In the genomic region with DNA sequence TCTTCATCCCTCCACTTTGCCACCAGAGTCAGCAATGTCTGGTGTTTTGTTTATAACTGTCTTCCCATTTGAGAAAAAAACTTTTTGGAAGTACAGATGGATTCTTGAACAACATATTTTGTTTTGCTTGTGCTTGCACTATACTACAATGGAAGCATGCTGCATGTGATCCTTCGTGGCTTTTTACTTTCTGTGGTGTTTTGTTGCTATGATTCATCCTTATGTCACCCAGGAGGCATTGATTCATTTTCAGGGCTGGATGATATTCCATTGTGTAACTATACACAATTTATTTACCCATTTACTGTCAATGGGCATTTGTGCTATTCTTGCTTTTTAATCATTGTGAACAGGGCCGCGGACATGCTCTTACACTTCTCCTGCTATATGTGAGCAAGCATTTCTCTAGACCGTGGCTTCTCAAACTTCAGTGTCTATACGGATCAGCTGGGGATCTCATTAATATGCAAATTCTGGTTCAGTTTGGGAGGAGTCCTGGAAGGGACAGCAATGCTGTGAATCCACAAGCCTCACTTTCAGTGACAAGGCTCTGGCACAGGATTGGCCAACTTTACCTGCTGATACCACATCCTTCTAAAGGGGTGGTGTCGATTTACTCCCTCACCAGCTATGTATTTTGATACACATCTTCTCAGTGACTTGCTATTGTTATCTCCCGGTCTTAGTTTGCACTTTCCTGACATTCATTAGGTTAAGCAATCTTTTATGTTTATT, we compare ENCODE assay signal across 15 cellular contexts.
DNase-seq lines count a peak whose midpoint lies in the region; ATAC-seq, FAIRE-seq and TF ChIP-seq lines count a peak whose summit lies in the region.
"Had no signal": no experiment of that assay in that cellular context is flagged by ENCODE, and none has a peak within 500 bp of the region (broad histone marks: within the 10 kb centered on the region; RNA-seq: fewer than 3 reads in every experiment).

No MANE protein-coding gene starts in this region.

- H3K4me3 ChIP-seq in endothelial cell of umbilical vein (replicated peaks in 1 of 3; ENCODE audit: insufficient read depth in 1 of 3, low read depth in 1 of 3, low read length in 3 of 3), result no peak overlapping the region
- no peak overlapping the region for H3K4me3 ChIP-seq in mesendoderm (ENCODE audit: low read length)
- H3K4me3 ChIP-seq: dorsolateral prefrontal cortex, pancreas, SJCRH30, transverse colon had no signal

- DNase-seq in DMS53 (lab: John Stamatoyannopoulos, UW), result peak; percentile 6
- no peak for DNase-seq in DMS53 treated with DMSO at 0.1 percent for 48 hours (lab: John Stamatoyannopoulos, UW; ENCODE audit: unreplicated experiment)
- DNase-seq in NCI-H526 (lab: John Stamatoyannopoulos, UW), result peak; percentile 58 to 76
- DNase-seq in endothelial cell of umbilical vein (ENCODE audit: low read depth, low spot score), result no peak
- peak; percentile 70 for DNase-seq in mesendoderm
- DNase-seq in H4 (ENCODE audit: low spot score), result no peak
- no peak for DNase-seq in central memory CD4-positive, alpha-beta T cell
- DNase-seq: dorsolateral prefrontal cortex, NCI-H748 treated with DMSO at 0.1 percent for 48 hours, pancreas, SJCRH30, transverse colon had no signal

- no peak for ATAC-seq in HG03025 (IDR thresholded peaks at IDR 0.05; ENCODE audit: low FRiP score, unreplicated experiment)
- ATAC-seq: pancreas had no signal

- H3K27me3 ChIP-seq in endothelial cell of umbilical vein (ENCODE audit: control insufficient read depth in 2 of 2, insufficient read depth in 2 of 2, low read length in 2 of 2) (no peaks in the 10 kb centered on the region), mesendoderm (ENCODE audit: insufficient read depth, low read length, poor library complexity) (no peaks in the 10 kb centered on the region)
- H3K27me3 ChIP-seq: dorsolateral prefrontal cortex, pancreas, SJCRH30, transverse colon had no signal

- H2AFZ ChIP-seq in endothelial cell of umbilical vein (ENCODE audit: low read depth, low read length), result no peak overlapping the region

- no TSS peak for BruUV-seq in endothelial cell of umbilical vein (replicated peaks; lab: Mats Ljungman, UMichigan)

- no peak for TF ChIP-seq POLR2A in endothelial cell of umbilical vein (IDR thresholded peaks at IDR 0.05; ENCODE audit: low read depth, low read length)

- H3K9ac ChIP-seq in endothelial cell of umbilical vein (replicated peaks; ENCODE audit: extremely low read depth, insufficient read depth, low read length) (no peak overlapping the region), mesendoderm (ENCODE audit: low read length) (no peak overlapping the region)

- H2BK15ac ChIP-seq in mesendoderm (replicated peaks; ENCODE audit: low read depth), result no peak overlapping the region

- H3K9me1 ChIP-seq in endothelial cell of umbilical vein (replicated peaks; ENCODE audit: control insufficient read depth, extremely low read depth, insufficient read depth, low read length), result no peaks in the 10 kb centered on the region

- H3K36me3 ChIP-seq in endothelial cell of umbilical vein (ENCODE audit: control insufficient read depth in 2 of 2, extremely low read depth in 1 of 2, insufficient read depth in 2 of 2, low read length in 2 of 2) (no peaks in the 10 kb centered on the region), mesendoderm (ENCODE audit: control insufficient read depth, insufficient read depth, low read length) (no peaks in the 10 kb centered on the region)
- H3K36me3 ChIP-seq: pancreas, SJCRH30, transverse colon had no signal

- H3K79me2 ChIP-seq in endothelial cell of umbilical vein (ENCODE audit: control insufficient read depth, insufficient read depth, low read length) (no peaks in the 10 kb centered on the region), mesendoderm (ENCODE audit: control insufficient read depth, insufficient read depth, low read length) (no peaks in the 10 kb centered on the region)

- H3K18ac ChIP-seq in mesendoderm (ENCODE audit: low read length), result no peak overlapping the region

- no peak overlapping the region for H2BK120ac ChIP-seq in mesendoderm (ENCODE audit: low read depth, low read length)

- POLR2A ChIA-PET in endothelial cell of umbilical vein (lab: Charles Lee), result no interaction called here

- no peaks in the 10 kb centered on the region for H3K9me3 ChIP-seq in endothelial cell of umbilical vein (replicated peaks; ENCODE audit: control insufficient read depth, insufficient read depth, low read length)
- H3K9me3 ChIP-seq: pancreas, SJCRH30, transverse colon had no signal

- H3K4me2 ChIP-seq in endothelial cell of umbilical vein (ENCODE audit: insufficient read depth, low read length) (no peak overlapping the region), mesendoderm (ENCODE audit: low read length) (no peak overlapping the region)

- intact Hi-C loops in endothelial cell of umbilical vein (cut with micrococcal nuclease), result no loop called here

- H3K4ac ChIP-seq in mesendoderm (ENCODE audit: low read depth, low read length), result no peak overlapping the region

- dilution Hi-C loops in endothelial cell of umbilical vein (cut with MboI; ENCODE audit: extremely low pct_ligation_motif_present, low sequenced_read_pairs), result no loop called here

- FAIRE-seq in endothelial cell of umbilical vein (lab: Jason Lieb, UNC), result no peak
- FAIRE-seq: D721Med, pancreas had no signal

- H3K27ac ChIP-seq in endothelial cell of umbilical vein (ENCODE audit: insufficient read depth, low read depth, low read length) (no peak overlapping the region), mesendoderm (ENCODE audit: low read depth, low read length) (no peak overlapping the region)
- H3K27ac ChIP-seq: 22Rv1, dorsolateral prefrontal cortex, pancreas, SJCRH30, transverse colon had no signal

- H3K4me1 ChIP-seq in endothelial cell of umbilical vein (ENCODE audit: control insufficient read depth, extremely low read depth, insufficient read depth, low read length), result no peaks in the 10 kb centered on the region
- no peaks in the 10 kb centered on the region for H3K4me1 ChIP-seq in mesendoderm (ENCODE audit: control insufficient read depth, low read depth, low read length)
- H3K4me1 ChIP-seq: pancreas, transverse colon had no signal

- H4K5ac ChIP-seq in mesendoderm (ENCODE audit: low read length), result no peak overlapping the region

- H3K79me1 ChIP-seq in mesendoderm (ENCODE audit: low read length), result no peaks in the 10 kb centered on the region

- WGBS in mesendoderm (ENCODE audit: extremely low coverage, insufficient coverage, low lambda C conversion rate), result no CpG with 5 or more reads among the region's 7 CpGs

- no peak overlapping the region for H2AK5ac ChIP-seq in mesendoderm (ENCODE audit: low read length)

- no peaks in the 10 kb centered on the region for H4K20me1 ChIP-seq in endothelial cell of umbilical vein (replicated peaks; ENCODE audit: control insufficient read depth, extremely low read depth, insufficient read depth, low read length)

- no peak for TF ChIP-seq CTCF in endothelial cell of umbilical vein (IDR thresholded peaks at IDR 0.05; ENCODE audit: extremely low read depth in 1 of 2, insufficient read depth in 1 of 2, low read depth in 1 of 2, low read length in 2 of 2)

- no peak overlapping the region for H3K56ac ChIP-seq in mesendoderm (ENCODE audit: low read length)

- H4K8ac ChIP-seq in mesendoderm (ENCODE audit: low read depth, low read length), result no peak overlapping the region

- no peak overlapping the region for H3K23ac ChIP-seq in mesendoderm (ENCODE audit: low read length)

- CTCF ChIA-PET in endothelial cell of umbilical vein (lab: Charles Lee), result no interaction called here

- H2BK5ac ChIP-seq in mesendoderm (ENCODE audit: low read length), result no peak overlapping the region

TF ChIP-seq in endothelial cell of umbilical vein, 7 proteins besides CTCF, POLR2A, EP300 and RAD21:
- TF ChIP-seq JUN (IDR thresholded peaks at IDR 0.05; ENCODE audit: borderline replicate concordance, insufficient read depth, insufficient read length, low read depth) (peak; percentile 10), FOS (IDR thresholded peaks at IDR 0.05; ENCODE audit: borderline replicate concordance, insufficient read depth, low read length) (peak; percentile 74)
- TF ChIP-seq, protein P1, sequence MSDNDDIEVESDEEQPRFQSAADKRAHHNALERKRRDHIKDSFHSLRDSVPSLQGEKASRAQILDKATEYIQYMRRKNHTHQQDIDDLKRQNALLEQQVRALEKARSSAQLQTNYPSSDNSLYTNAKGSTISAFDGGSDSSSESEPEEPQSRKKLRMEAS (IDR thresholded peaks at IDR 0.05; ENCODE audit: insufficient read depth, insufficient read length), result no peak
TF ChIP-seq in endothelial cell of umbilical vein: peak in this region for 2.

Comparison
In these comparisons a context has a peak if more than half of its experiments do, and no peak if none do; other contexts are left out.
1. DNase-seq: peak in DMS53 (single experiment), NCI-H526 (2 of 2) and mesendoderm (single experiment); none in DMS53 treated with DMSO at 0.1 percent for 48 hours (single experiment), endothelial cell of umbilical vein (single experiment), H4 (single experiment) and central memory CD4-positive, alpha-beta T cell (single experiment).